1 cellular context compared by ENCODE assay signal in the genomic region with DNA sequence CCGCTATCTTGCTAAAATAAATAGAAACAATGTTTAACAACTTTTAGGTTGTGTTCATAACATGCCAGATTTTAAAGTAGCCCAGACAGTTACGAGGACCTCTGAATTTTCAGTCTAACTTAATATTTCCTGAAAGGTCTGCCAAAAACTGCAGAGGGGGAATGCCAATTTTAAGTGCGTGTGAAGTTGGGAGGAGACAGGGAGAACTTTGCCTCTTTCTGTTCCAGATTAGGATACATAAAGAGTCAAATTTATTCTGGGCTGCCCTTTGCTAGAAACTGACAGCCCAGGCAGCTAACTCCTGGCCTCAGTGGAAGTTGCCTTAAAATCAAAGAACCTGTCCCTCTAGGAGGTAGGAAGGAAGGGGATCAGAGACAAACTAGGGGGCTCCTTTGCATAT.
TF ChIP-seq lines count a peak whose summit lies in the region.

No MANE protein-coding gene starts in this region.

TF ChIP-seq in GM12878, 131 proteins besides CTCF, POLR2A, EP300 and RAD21:
- TF ChIP-seq CHD1 (IDR thresholded peaks at IDR 0.05; ENCODE audit: low read depth, low read length): no peak
